8 cellular contexts compared by ENCODE assay signal in the genomic region with DNA sequence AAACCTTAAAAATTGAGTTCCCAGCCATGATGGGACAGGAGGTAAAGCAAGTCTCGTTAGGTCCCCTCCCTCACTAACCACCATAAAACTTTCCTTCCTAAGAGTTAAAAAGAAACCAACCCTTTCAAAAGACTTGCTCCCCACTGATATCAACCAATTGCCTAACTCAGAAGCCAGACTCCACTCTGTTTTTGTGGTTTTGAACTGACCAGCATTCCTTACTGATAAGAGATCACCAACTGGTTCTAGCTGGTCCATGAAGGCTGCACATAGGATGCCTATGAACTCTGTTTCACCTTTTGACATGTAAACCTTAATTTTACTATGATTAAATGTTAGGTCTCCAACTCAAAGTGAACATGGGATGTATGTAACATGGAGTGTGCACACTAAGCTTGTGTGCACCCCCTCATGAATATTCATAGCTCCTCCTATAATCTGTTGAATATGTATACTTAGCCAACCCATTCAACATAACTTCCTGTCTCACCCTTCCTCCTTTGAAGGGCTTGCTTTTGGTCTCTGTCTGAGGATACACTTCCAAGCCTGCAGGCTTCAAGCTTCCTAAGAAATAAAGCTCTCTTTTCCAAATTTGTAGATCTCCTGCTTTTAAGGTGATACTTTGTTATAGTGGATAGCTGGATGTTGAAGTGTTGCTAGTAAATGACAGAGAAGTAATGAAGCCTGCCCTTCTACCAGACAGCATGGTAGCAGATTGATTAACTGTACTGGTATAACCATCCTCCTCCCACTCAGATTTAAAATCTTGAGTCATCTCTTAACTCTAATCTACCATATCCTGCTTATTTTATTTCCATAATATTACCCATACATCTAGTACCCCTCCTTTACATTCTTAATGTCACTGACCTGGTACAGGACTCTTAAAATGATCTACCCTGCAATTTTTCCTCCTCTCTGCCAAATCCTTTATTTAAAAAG.
DNase-seq lines count a peak whose midpoint lies in the region; ATAC-seq and TF ChIP-seq lines count a peak whose summit lies in the region.

No MANE protein-coding gene starts in this region.

- no peak overlapping the region for H3K9ac ChIP-seq in iPS-18a (ENCODE audit: low read length)

- H3K4me3 ChIP-seq in left ventricle myocardium inferior (no peak overlapping the region), iPS-18a (ENCODE audit: low read length) (peak overlapping the region; percentile 17), spleen (no peak overlapping the region)

- H3K27ac ChIP-seq in left ventricle myocardium inferior (replicated peaks) = peak overlapping the region; percentile 2
- H3K27ac ChIP-seq in iPS-18a (ENCODE audit: low read length) = peak overlapping the region; percentile 37
- H3K27ac ChIP-seq in spleen = no peak overlapping the region

- peak overlapping the region in 1 of 3 donors; percentile 36 for H3K4me3 Mint-ChIP-seq in T-cell

- peak overlapping the region in 1 of 2 donors; percentile 39 for H3K27ac Mint-ChIP-seq in T-cell

- H3K27me3 ChIP-seq in left ventricle myocardium inferior (ENCODE audit: low read depth) = no peaks in the 10 kb centered on the region
- no peaks in the 10 kb centered on the region for H3K27me3 ChIP-seq in iPS-18a (ENCODE audit: control insufficient read depth, insufficient read depth, low read length)
- no peaks in the 10 kb centered on the region for H3K27me3 ChIP-seq in spleen (replicated peaks in 1 of 7)

- H3K36me3 Mint-ChIP-seq in T-cell = peaks cover 29% of the 10 kb centered on the region

- no peak for ATAC-seq in Right ventricle myocardium inferior
- peak in 3 of 4 experiments; percentile 42 to 49 (median 44) for ATAC-seq in T-cell (replicated peaks in 1 of 4)
- ATAC-seq in esophagus mucosa = no peak

- DNase-seq in left ventricle myocardium inferior (no peak), Right ventricle myocardium inferior (ENCODE audit: missing footprints) (no peak), T-cell (no peak), hippocampal formation (lab: John Stamatoyannopoulos, UW) (no peak), spleen (no peak), cerebellar cortex (ENCODE audit: low spot score) (no peak)

- H3K9me3 ChIP-seq in left ventricle myocardium inferior (replicated peaks) (no peaks in the 10 kb centered on the region), iPS-18a (ENCODE audit: control insufficient read depth, low read depth, low read length) (no peaks in the 10 kb centered on the region), spleen (no peaks in the 10 kb centered on the region)

- POLR2A ChIA-PET in T-cell (lab: Charles Lee) = no interaction called here

- H3K4me1 ChIP-seq in left ventricle myocardium inferior (peaks cover 73% of the 10 kb centered on the region), iPS-18a (ENCODE audit: control insufficient read depth, low read depth, low read length) (peaks cover 55% of the 10 kb centered on the region), spleen (peaks cover 0 to 66% (median 33%) of the 10 kb centered on the region in 6 donors)

- intact Hi-C loops in left ventricle myocardium inferior (cut with micrococcal nuclease) = no loop called here
- intact Hi-C loops in Right ventricle myocardium inferior (cut with DNase I) = no loop called here
- intact Hi-C loops in spleen (cut with DNase I; ENCODE audit: low total_unique reads) = no loop called here

- H3K27me3 Mint-ChIP-seq in T-cell = no peaks in the 10 kb centered on the region

- H3K4me1 Mint-ChIP-seq in T-cell = peaks cover 88 to 98% (median 92%) of the 10 kb centered on the region in 3 donors

- TF ChIP-seq CTCF in left ventricle myocardium inferior (IDR thresholded peaks at IDR 0.05; ENCODE audit: borderline replicate concordance) (no peak), spleen (IDR thresholded peaks at IDR 0.05 in 8 of 11, conservative IDR thresholded peaks at IDR 0.05 in 3 of 11) (no peak)

- H3K9me3 Mint-ChIP-seq in T-cell = peaks cover 0 to 7% (median 0%) of the 10 kb centered on the region in 3 donors

- TF ChIP-seq POLR2A in spleen (IDR thresholded peaks at IDR 0.05) = no peak

- H3K36me3 ChIP-seq in left ventricle myocardium inferior (no peaks in the 10 kb centered on the region), iPS-18a (ENCODE audit: control insufficient read depth, low read depth, low read length) (no peaks in the 10 kb centered on the region), spleen (peaks cover 0 to 17% (median 0%) of the 10 kb centered on the region in 6 donors)

- 69 to 92% (median 88%) methylated on average over 1 of the region's 1 CpG for WGBS in spleen, 5 donors

- CTCF ChIA-PET in T-cell (lab: Charles Lee) = no interaction called here

Comparison
In these comparisons a context has a peak if more than half of its experiments do, and no peak if none do; other contexts are left out.
1. H3K27ac ChIP-seq: peak in left ventricle myocardium inferior (single experiment) and iPS-18a (single experiment); none in spleen (0 of 8).
2. ATAC-seq: peak in T-cell (3 of 4); none in Right ventricle myocardium inferior (single experiment) and esophagus mucosa (single experiment).